In genomic region chr6:116986819-116987218, GRCh38 we compare ENCODE assay signal across 39 cellular contexts.
"Had no signal": no experiment of that assay in that cellular context is flagged by ENCODE, and none has a peak within 500 bp of the region (broad histone marks: within the 10 kb centered on the region; RNA-seq: fewer than 3 reads in every experiment).

No MANE protein-coding gene starts in this region.

- H3K27me3 Mint-ChIP-seq: activated naive CD4-positive, alpha-beta T cell treated with anti-CD3 and anti-CD28 coated beads, Interleukin-2, amount 10 ng/mL, durations not matched to agents 7 days and 5 days; activated naive CD4-positive, alpha-beta T cell treated with anti-CD3 and anti-CD28 coated beads, Interleukin-2, amount 50 U/mL, for 24 hours; activated naive CD8-positive, alpha-beta T cell; activated naive CD8-positive, alpha-beta T cell treated with anti-CD3 and anti-CD28 coated beads for 36 hours; activated T-cell treated with anti-CD3 and anti-CD28 coated beads, Interleukin-2, amount 50 U/mL, for 24 hours; activated T-helper 17 cell treated with anti-CD3 and anti-CD28 coated beads, Interleukin-2, amount 50 U/mL, for 72 hours; central memory CD8-positive, alpha-beta T cell had no signal

- H3K4me1 ChIP-seq: adrenal gland, ascending aorta, body of pancreas, breast epithelium had no signal

- H3K9me3 Mint-ChIP-seq: activated naive CD4-positive, alpha-beta T cell treated with anti-CD3 and anti-CD28 coated beads, Interleukin-2, amount 10 ng/mL, durations not matched to agents 7 days and 5 days; activated naive CD4-positive, alpha-beta T cell treated with anti-CD3 and anti-CD28 coated beads, Interleukin-2, amount 50 U/mL, for 72 hours; activated naive CD8-positive, alpha-beta T cell treated with anti-CD3 and anti-CD28 coated beads, Interleukin-2, amount 10 ng/mL, durations not matched to agents 7 days and 5 days; central memory CD8-positive, alpha-beta T cell had no signal

- H3K4me1 Mint-ChIP-seq: activated naive CD4-positive, alpha-beta T cell treated with anti-CD3 and anti-CD28 coated beads, Interleukin-2, amount 10 ng/mL, durations not matched to agents 7 days and 5 days; activated naive CD4-positive, alpha-beta T cell treated with anti-CD3 and anti-CD28 coated beads, Interleukin-2, amount 50 U/mL, for 24 hours; activated naive CD8-positive, alpha-beta T cell treated with anti-CD3 and anti-CD28 coated beads for 36 hours; activated naive CD8-positive, alpha-beta T cell treated with anti-CD3 and anti-CD28 coated beads, Interleukin-2, amount 10 ng/mL, durations not matched to agents 7 days and 5 days; activated naive CD8-positive, alpha-beta T cell treated with anti-CD3 and anti-CD28 coated beads, Interleukin-2, amount 50 U/mL, for 24 hours; activated T-helper 17 cell treated with anti-CD3 and anti-CD28 coated beads, Interleukin-2, amount 50 U/mL, for 72 hours; brain; central memory CD8-positive, alpha-beta T cell had no signal

- ATAC-seq: activated naive CD4-positive, alpha-beta T cell treated with anti-CD3 and anti-CD28 coated beads, Interleukin-2, amount 50 U/mL, for 72 hours; activated naive CD8-positive, alpha-beta T cell treated with anti-CD3 and anti-CD28 coated beads, Interleukin-2, amount 50 U/mL, for 24 hours; activated T-cell treated with anti-CD3 and anti-CD28 coated beads, Interleukin-2, amount 50 U/mL, for 4 hours; activated T-cell treated with anti-CD3 and anti-CD28 coated beads, Interleukin-2, amount 50 U/mL, for 72 hours; activated T-helper 17 cell treated with anti-CD3 and anti-CD28 coated beads, Interleukin-2, amount 50 U/mL, for 72 hours; body of pancreas had no signal

- H3K27ac ChIP-seq: adrenal gland, ascending aorta, body of pancreas, brain microvascular endothelial cell, breast epithelium, cardiac muscle cell had no signal

- H3K27ac Mint-ChIP-seq: activated naive CD4-positive, alpha-beta T cell treated with anti-CD3 and anti-CD28 coated beads for 36 hours; activated naive CD4-positive, alpha-beta T cell treated with anti-CD3 and anti-CD28 coated beads, Interleukin-2, amount 10 ng/mL, durations not matched to agents 7 days and 5 days; activated naive CD4-positive, alpha-beta T cell treated with anti-CD3 and anti-CD28 coated beads, Interleukin-2, amount 50 U/mL, for 24 hours; activated naive CD4-positive, alpha-beta T cell treated with anti-CD3 and anti-CD28 coated beads, Interleukin-2, amount 50 U/mL, for 72 hours; activated naive CD8-positive, alpha-beta T cell; activated naive CD8-positive, alpha-beta T cell treated with anti-CD3 and anti-CD28 coated beads for 36 hours; activated naive CD8-positive, alpha-beta T cell treated with anti-CD3 and anti-CD28 coated beads, Interleukin-2, amount 10 ng/mL, durations not matched to agents 7 days and 5 days; activated naive CD8-positive, alpha-beta T cell treated with anti-CD3 and anti-CD28 coated beads, Interleukin-2, amount 50 U/mL, for 24 hours; activated T-cell treated with anti-CD3 and anti-CD28 coated beads, Interleukin-2, amount 50 U/mL, for 24 hours; activated T-cell treated with anti-CD3 and anti-CD28 coated beads, Interleukin-2, amount 50 U/mL, for 72 hours; activated T-helper 1 cell treated with anti-CD3 and anti-CD28 coated beads, Interleukin-12 subunit alpha, Interleukin-12 subunit beta, Interleukin-2, Interleukin-4 antibody, amounts not matched to agents 30 ng/mL and 10 ng/mL and 1 ng/mL, durations not matched to agents 14 hours and 24 hours and 36 hours; activated T-helper 17 cell treated with anti-CD3 and anti-CD28 coated beads, Interleukin-2, amount 50 U/mL, for 72 hours; activated T-helper 2 cell treated with anti-CD3 and anti-CD28 coated beads, Interferon-gamma antibody, Interleukin-2, Interleukin-4, amounts not matched to agents 10 μg/mL and 5 μg/mL and 100 μg/mL, durations not matched to agents 14 hours and 24 hours and 36 hours; brain had no signal

- H3K36me3 Mint-ChIP-seq: activated naive CD4-positive, alpha-beta T cell treated with anti-CD3 and anti-CD28 coated beads, Interleukin-2, amount 10 ng/mL, durations not matched to agents 7 days and 5 days; activated naive CD4-positive, alpha-beta T cell treated with anti-CD3 and anti-CD28 coated beads, Interleukin-2, amount 50 U/mL, for 24 hours; activated naive CD4-positive, alpha-beta T cell treated with anti-CD3 and anti-CD28 coated beads, Interleukin-2, amount 50 U/mL, for 72 hours; activated naive CD8-positive, alpha-beta T cell; activated naive CD8-positive, alpha-beta T cell treated with anti-CD3 and anti-CD28 coated beads for 36 hours; activated naive CD8-positive, alpha-beta T cell treated with anti-CD3 and anti-CD28 coated beads, Interleukin-2, amount 10 ng/mL, durations not matched to agents 7 days and 5 days; brain had no signal

- H3K4me3 ChIP-seq: adrenal gland, ascending aorta, body of pancreas, breast epithelium, cardiac muscle cell had no signal

- DNase-seq: activated effector memory CD4-positive, alpha-beta T cell treated with anti-CD3 and anti-CD28 coated beads, Interleukin-2, amount 50 U/mL, for 16 hours; activated effector memory CD4-positive, alpha-beta T cell treated with Interleukin-2 at 50 U/mL for 16 hours; activated gamma-delta T cell; activated gamma-delta T cell treated with Interleukin-2 at 50 U/mL for 16 hours; activated naive CD4-positive, alpha-beta T cell; activated naive CD4-positive, alpha-beta T cell treated with anti-CD3 and anti-CD28 coated beads for 36 hours; activated naive CD4-positive, alpha-beta T cell treated with anti-CD3 and anti-CD28 coated beads, Interleukin-2, amount 10 ng/mL, durations not matched to agents 7 days and 5 days; activated naive CD4-positive, alpha-beta T cell treated with anti-CD3 and anti-CD28 coated beads, Interleukin-2, amount 50 U/mL, for 16 hours; activated naive CD4-positive, alpha-beta T cell treated with Interleukin-2 at 50 U/mL for 16 hours; activated naive CD8-positive, alpha-beta T cell treated with anti-CD3 and anti-CD28 coated beads for 36 hours; activated naive CD8-positive, alpha-beta T cell treated with anti-CD3 and anti-CD28 coated beads, Interleukin-2, amount 10 ng/mL, durations not matched to agents 7 days and 5 days; activated naive CD8-positive, alpha-beta T cell treated with anti-CD3 and anti-CD28 coated beads, Interleukin-2, amount 50 U/mL, for 24 hours; activated T-cell treated with anti-CD3 and anti-CD28 coated beads for 4 hours; activated T-cell treated with anti-CD3 and anti-CD28 coated beads, Interleukin-2, amount 50 U/mL, for 1 hour; activated T-cell treated with anti-CD3 and anti-CD28 coated beads, Interleukin-2, amount 50 U/mL, for 24 hours; activated T-cell treated with anti-CD3 and anti-CD28 coated beads, Interleukin-2, amount 50 U/mL, for 4 hours; activated T-cell treated with anti-CD3 and anti-CD28 coated beads, Interleukin-2, amount 50 U/mL, for 48 hours; activated T-cell treated with anti-CD3 and anti-CD28 coated beads, Interleukin-2, amount 50 U/mL, for 72 hours; adrenal gland; amniotic stem cell; amygdala; anterior cingulate cortex; aorta; body of pancreas; brain microvascular endothelial cell; caudate nucleus; central memory CD4-positive, alpha-beta T cell; cerebellar nuclear complex had no signal

- H3K4me3 Mint-ChIP-seq: activated naive CD4-positive, alpha-beta T cell treated with anti-CD3 and anti-CD28 coated beads for 36 hours; activated naive CD4-positive, alpha-beta T cell treated with anti-CD3 and anti-CD28 coated beads, Interleukin-2, amount 10 ng/mL, durations not matched to agents 7 days and 5 days; activated naive CD4-positive, alpha-beta T cell treated with anti-CD3 and anti-CD28 coated beads, Interleukin-2, amount 50 U/mL, for 24 hours; activated naive CD8-positive, alpha-beta T cell; activated naive CD8-positive, alpha-beta T cell treated with anti-CD3 and anti-CD28 coated beads for 36 hours; activated naive CD8-positive, alpha-beta T cell treated with anti-CD3 and anti-CD28 coated beads, Interleukin-2, amount 10 ng/mL, durations not matched to agents 7 days and 5 days; activated naive CD8-positive, alpha-beta T cell treated with anti-CD3 and anti-CD28 coated beads, Interleukin-2, amount 50 U/mL, for 24 hours; activated T-cell treated with anti-CD3 and anti-CD28 coated beads, Interleukin-2, amount 50 U/mL, for 24 hours; activated T-cell treated with anti-CD3 and anti-CD28 coated beads, Interleukin-2, amount 50 U/mL, for 4 hours; activated T-cell treated with anti-CD3 and anti-CD28 coated beads, Interleukin-2, amount 50 U/mL, for 72 hours; activated T-helper 1 cell treated with anti-CD3 and anti-CD28 coated beads, Interleukin-12 subunit alpha, Interleukin-12 subunit beta, Interleukin-2, Interleukin-4 antibody, amounts not matched to agents 30 ng/mL and 10 ng/mL and 1 ng/mL, durations not matched to agents 14 hours and 24 hours and 36 hours; activated T-helper 17 cell treated with anti-CD3 and anti-CD28 coated beads, Interleukin-2, amount 50 U/mL, for 72 hours; brain; central memory CD8-positive, alpha-beta T cell had no signal

- H3K27me3 ChIP-seq: adrenal gland, ascending aorta, brain microvascular endothelial cell, breast epithelium, cardiac muscle cell had no signal

- H3K36me3 ChIP-seq: adrenal gland, ascending aorta, brain microvascular endothelial cell, breast epithelium, cardiac muscle cell had no signal

- H3K9me3 ChIP-seq: ascending aorta, body of pancreas had no signal
